ENCODE assay signal across 12 cellular contexts in genomic region chr2:121363632-121364420, GRCh38.
DNase-seq lines count a peak whose midpoint lies in the region; ATAC-seq and TF ChIP-seq lines count a peak whose summit lies in the region.
"Had no signal": no experiment of that assay in that cellular context is flagged by ENCODE, and none has a peak within 500 bp of the region (broad histone marks: within the 10 kb centered on the region; RNA-seq: fewer than 3 reads in every experiment).

No MANE protein-coding gene starts in this region.

- peaks cover 92% of the 10 kb centered on the region for H3K36me3 Mint-ChIP-seq in CD8-positive, alpha-beta T cell
- peaks cover 16% of the 10 kb centered on the region for H3K36me3 Mint-ChIP-seq in T-helper 17 cell (ENCODE audit: low read depth)

- no peak for ATAC-seq in CD8-positive, alpha-beta T cell
- ATAC-seq in T-helper 17 cell (no peak), omental fat pad (ENCODE audit: low FRiP score) (peak; percentile 49), GM21576 (IDR thresholded peaks at IDR 0.05; ENCODE audit: unreplicated experiment) (no peak)

- no peaks in the 10 kb centered on the region for H3K9me2 ChIP-seq in PC-9 (ENCODE audit: insufficient read depth)

- H3K4me3 Mint-ChIP-seq in CD8-positive, alpha-beta T cell: no peak overlapping the region
- no peak overlapping the region for H3K4me3 Mint-ChIP-seq in T-helper 17 cell
- H3K4me3 Mint-ChIP-seq: T-helper 1 cell treated with Interleukin-12 subunit alpha and Interleukin-12 subunit beta and Interleukin-4 antibody, amounts not matched to agents 30 μg/mL and 1 μg/mL, for 36 hours had no signal

- CTCF ChIA-PET in CD8-positive, alpha-beta T cell (lab: Charles Lee): interaction anchor here (3.0 kb wide), 1 partner anchor 11 kb away, joined by 11 read pairs; no protein-coding TSS in a partner anchor
- CTCF ChIA-PET in PC-9 (lab: Charles Lee): interaction anchor here (0.6 kb wide), 1 partner anchor 325 kb away, joined by 3 read pairs; no protein-coding TSS in a partner anchor

- no peak for DNase-seq in CD8-positive, alpha-beta T cell
- DNase-seq in T-helper 17 cell: no peak
- peak; percentile 95 for DNase-seq in fibroblast of mammary gland (ENCODE audit: low read depth)
- no peak for DNase-seq in omental fat pad (ENCODE audit: low spot score)
- no peak for DNase-seq in SKM-1 (lab: John Stamatoyannopoulos, UW; ENCODE audit: unreplicated experiment)
- no peak for DNase-seq in PC-9
- no peak for DNase-seq in COLO829 (ENCODE audit: low spot score)
- DNase-seq: activated T-cell treated with anti-CD3 and anti-CD28 coated beads, Interleukin-2, amount 50 U/mL, for 48 hours; DMS53; NCI-H510A had no signal

- H3K79me2 ChIP-seq in PC-9 (ENCODE audit: low read depth): no peaks in the 10 kb centered on the region

- H3K9me3 Mint-ChIP-seq in CD8-positive, alpha-beta T cell: no peaks in the 10 kb centered on the region
- H3K9me3 Mint-ChIP-seq: T-helper 1 cell treated with Interleukin-12 subunit alpha and Interleukin-12 subunit beta and Interleukin-4 antibody, amounts not matched to agents 30 μg/mL and 1 μg/mL, for 36 hours had no signal

- H3K4me1 Mint-ChIP-seq in CD8-positive, alpha-beta T cell (ENCODE audit: low read depth): no peaks in the 10 kb centered on the region
- peaks cover 7% of the 10 kb centered on the region for H3K4me1 Mint-ChIP-seq in T-helper 17 cell

- H3K27ac ChIP-seq in CD8-positive, alpha-beta T cell (ENCODE audit: low read depth, low read length): no peak overlapping the region
- no peak overlapping the region for H3K27ac ChIP-seq in PC-9

- H3K9me3 ChIP-seq in CD8-positive, alpha-beta T cell (ENCODE audit: low read length): no peaks in the 10 kb centered on the region
- H3K9me3 ChIP-seq in T-helper 17 cell (ENCODE audit: control insufficient read depth, low read length, poor library complexity, severe bottlenecking) (no peaks in the 10 kb centered on the region), PC-9 (ENCODE audit: insufficient read depth, low read depth) (no peaks in the 10 kb centered on the region)

- H3K27ac Mint-ChIP-seq in CD8-positive, alpha-beta T cell: peak overlapping the region; percentile 50
- H3K27ac Mint-ChIP-seq in T-helper 17 cell: peak overlapping the region; percentile 47

- peaks cover 43% of the 10 kb centered on the region for H3K36me3 ChIP-seq in CD8-positive, alpha-beta T cell (ENCODE audit: insufficient read depth, low read length)
- peaks cover 13% of the 10 kb centered on the region for H3K36me3 ChIP-seq in PC-9 (ENCODE audit: low read depth)

- H2AFZ ChIP-seq in PC-9: no peak overlapping the region

- no peaks in the 10 kb centered on the region for H3K27me3 Mint-ChIP-seq in CD8-positive, alpha-beta T cell (ENCODE audit: low read depth)
- no peaks in the 10 kb centered on the region for H3K27me3 Mint-ChIP-seq in T-helper 17 cell

- no peak for TF ChIP-seq CTCF in CD8-positive, alpha-beta T cell (IDR thresholded peaks at IDR 0.05)
- TF ChIP-seq CTCF in fibroblast of mammary gland (conservative IDR thresholded peaks at IDR 0.05; ENCODE audit: control insufficient read depth, insufficient read depth, low read depth, low read length) (no peak), omental fat pad (IDR thresholded peaks at IDR 0.05) (no peak), PC-9 (conservative IDR thresholded peaks at IDR 0.05) (no peak)

- H3K4me3 ChIP-seq in CD8-positive, alpha-beta T cell (ENCODE audit: low read depth, low read length): no peak overlapping the region
- H3K4me3 ChIP-seq in fibroblast of mammary gland (ENCODE audit: control insufficient read depth, low read depth, low read length): no peak overlapping the region
- H3K4me3 ChIP-seq in PC-9: no peak overlapping the region

- H4K20me1 ChIP-seq in PC-9 (ENCODE audit: insufficient read depth): peaks cover 4% of the 10 kb centered on the region; the same call in 1 of the 2 replicates

- intact Hi-C loops in CD8-positive, alpha-beta T cell (cut with DNase I, micrococcal nuclease): no loop called here
- intact Hi-C loops in PC-9 (cut with micrococcal nuclease; ENCODE audit: unreplicated experiment): no loop called here

- H3F3A ChIP-seq in PC-9 (ENCODE audit: insufficient read depth, low read depth): peaks cover 6% of the 10 kb centered on the region

- H3K27me3 ChIP-seq in CD8-positive, alpha-beta T cell (ENCODE audit: insufficient read depth, low read length): no peaks in the 10 kb centered on the region
- H3K27me3 ChIP-seq in PC-9 (ENCODE audit: insufficient read depth, low read depth): no peaks in the 10 kb centered on the region

- no peak overlapping the region for H3K4me2 ChIP-seq in PC-9

- no TSS peak for BruUV-seq in PC-9 (replicated peaks; lab: Mats Ljungman, UMichigan)

- POLR2A ChIA-PET in CD8-positive, alpha-beta T cell (lab: Charles Lee): no interaction called here
- POLR2A ChIA-PET in PC-9 (lab: Charles Lee; ENCODE audit: unreplicated experiment): no interaction called here

- no peaks in the 10 kb centered on the region for H3K4me1 ChIP-seq in CD8-positive, alpha-beta T cell (ENCODE audit: insufficient read depth, low read length)
- peaks cover 12% of the 10 kb centered on the region for H3K4me1 ChIP-seq in PC-9 (replicated peaks; ENCODE audit: insufficient read depth)
